Comparison of ENCODE assay signal across 8 cellular contexts in genomic region chr1:161132410-161133219, GRCh38. TPM values are rescaled to one million over a fixed set of nuclear protein-coding genes. Genes with fewer than 3 reads are reported as not detected.
DNase-seq lines count a peak whose midpoint lies in the region; ATAC-seq and TF ChIP-seq lines count a peak whose summit lies in the region.

TSS of gene DEDD (minus strand) at chr1:161132667. CDS start at chr1:161124462, 8,205 bp downstream.

- no TSS peak for BruUV-seq in OCI-LY7 (replicated peaks; lab: Mats Ljungman, UMichigan)

- peak; percentile 59; the same call in 1 of the 2 replicates for TF ChIP-seq CTCF in OCI-LY7 (conservative IDR thresholded peaks at IDR 0.05; ENCODE audit: low read length)

- peak within 1 kb of the TSS; percentile 93 for H2AFZ ChIP-seq in OCI-LY7 (ENCODE audit: low read length)

- no peaks in the 10 kb centered on the region for H4K20me1 ChIP-seq in OCI-LY7 (ENCODE audit: insufficient read depth, low read length)

- peak within 1 kb of the TSS; percentile 85 for H3K4me2 ChIP-seq in OCI-LY7 (ENCODE audit: low read length)

- H3K27ac ChIP-seq in OCI-LY7 (ENCODE audit: low read depth, low read length, poor library complexity, severe bottlenecking) = peak within 1 kb of the TSS; percentile 70

- DNase-seq in DMS 273 treated with DMSO at 0.1 percent for 48 hours (lab: John Stamatoyannopoulos, UW) (peak; percentile 93), HuH-7.5 (ENCODE audit: low spot score) (peak; percentile 69), OCI-LY7 (ENCODE audit: low spot score) (peak; percentile 95), activated T-cell treated with anti-CD3 and anti-CD28 coated beads for 1 hour (ENCODE audit: low read depth) (peak; percentile 76), epidermal melanocyte (ENCODE audit: insufficient read length, low spot score) (peak; percentile 95)
- DNase-seq in stimulated activated CD8-positive, alpha-beta memory T cell treated with anti-CD3 and anti-CD28 coated beads, Interleukin-4, amount 100 ng/mL, for 24 hours (ENCODE audit: low read depth) = peak; percentile 81

- intact Hi-C loops in OCI-LY7 (cut with micrococcal nuclease; ENCODE audit: unreplicated experiment) = no loop called here

- peaks cover 31% of the 10 kb centered on the region for H3K36me3 ChIP-seq in OCI-LY7 (ENCODE audit: insufficient read depth, low read length)

- no peaks in the 10 kb centered on the region for H3K9me2 ChIP-seq in OCI-LY7 (ENCODE audit: insufficient read depth, low read length)

- H3K9me3 ChIP-seq in OCI-LY7 (ENCODE audit: low read length) = no peaks in the 10 kb centered on the region
- no peaks in the 10 kb centered on the region for H3K9me3 ChIP-seq in mononuclear cell (ENCODE audit: low read depth, low read length)

- CTCF ChIA-PET in OCI-LY7 (lab: Charles Lee; ENCODE audit: unreplicated experiment) = interaction anchor here (0.6 to 1.4 kb wide), 5 partner anchors 15 to 1000 kb away, joined by 3 to 4 read pairs (median 3); partner anchors contain the start of genes B4GALT3 and PPOX

- H3K4me1 ChIP-seq in OCI-LY7 (ENCODE audit: insufficient read depth, low read length, poor library complexity, severe bottlenecking) (peaks cover 30% of the 10 kb centered on the region), mononuclear cell (ENCODE audit: insufficient read depth, low read length) (peaks cover 80% of the 10 kb centered on the region)

- no peaks in the 10 kb centered on the region for H3K27me3 ChIP-seq in mononuclear cell (ENCODE audit: insufficient read depth, low read length)

- POLR2A ChIA-PET in OCI-LY7 (lab: Charles Lee) = interaction anchor here (0.5 to 2.0 kb wide), 7 partner anchors 11 to 141 kb away, joined by 3 to 10 read pairs (median 3); partner anchors contain the start of genes NIT1 and PFDN2

- ATAC-seq in GM21526 (IDR thresholded peaks at IDR 0.05; ENCODE audit: low FRiP score, unreplicated experiment) = peak; percentile 91

- H3K4me3 ChIP-seq in OCI-LY7 (ENCODE audit: low read depth, low read length, poor library complexity, severe bottlenecking) = peak within 1 kb of the TSS; percentile 86
- peak within 1 kb of the TSS; percentile 97 for H3K4me3 ChIP-seq in mononuclear cell (ENCODE audit: low read length)

- peaks cover 28% of the 10 kb centered on the region; the same call in 1 of the 2 replicates for H3K79me2 ChIP-seq in OCI-LY7 (ENCODE audit: insufficient read depth, low read depth, low read length)

RNA-seq across cellular contexts. Expression of gene DEDD, which starts in this region (rescaled TPM):
- 21.1 and 28.5 TPM in 2 replicates for total RNA-seq in OCI-LY7 (2014; rRNA removed; shearing (Covaris generic))
- total RNA-seq in OCI-LY7 (2022) (36.9 and 41.9 TPM in 2 replicates), mononuclear cell (27.2 TPM)

Comparison
In these comparisons a context has a peak if more than half of its experiments do, and no peak if none do; other contexts are left out.
1. Peak in every context shown above with its lines: DNase-seq, ATAC-seq, H3K4me3 ChIP-seq and H3K27ac ChIP-seq.